In genomic region chrX:154598656-154599055, GRCh38 we compare ENCODE assay signal across 16 cellular contexts. TPM values are rescaled to one million over a fixed set of nuclear protein-coding genes. Genes with fewer than 3 reads are reported as not detected.
DNase-seq lines count a peak whose midpoint lies in the region; ATAC-seq, FAIRE-seq and TF ChIP-seq lines count a peak whose summit lies in the region.
"Had no signal": no experiment of that assay in that cellular context is flagged by ENCODE, and none has a peak within 500 bp of the region (broad histone marks: within the 10 kb centered on the region; RNA-seq: fewer than 3 reads in every experiment).

No MANE protein-coding gene starts in this region.

- H3K4me2 ChIP-seq in astrocyte (ENCODE audit: low read length) (no peak overlapping the region), hepatocyte (no peak overlapping the region)
- H3K4me2 ChIP-seq: BLaER1 had no signal

- no peak for TF ChIP-seq CTCF in natural killer cell (IDR thresholded peaks at IDR 0.05)
- no peak for TF ChIP-seq CTCF in astrocyte (IDR thresholded peaks at IDR 0.05; ENCODE audit: insufficient read depth, low read depth, low read length)
- no peak for TF ChIP-seq CTCF in osteocyte (IDR thresholded peaks at IDR 0.05)
- no peak for TF ChIP-seq CTCF in hepatocyte (IDR thresholded peaks at IDR 0.05; ENCODE audit: poor library complexity)

- no peak for ATAC-seq in natural killer cell treated with Interleukin-12 subunit alpha and Interleukin-12 subunit beta and Interleukin-15 and Interleukin-18, amount 100 ng/mL, for 72 hours
- ATAC-seq in natural killer cell = no peak

- WGBS in hepatocyte (ENCODE audit: low lambda C conversion rate, missing lambda C conversion rate) = 84% methylated on average over 6 of the region's 8 CpGs

- FAIRE-seq in astrocyte (lab: Jason Lieb, UNC) = no peak
- FAIRE-seq: H54 had no signal

- no peak overlapping the region for H3K9ac ChIP-seq in astrocyte (ENCODE audit: low read length)
- H3K9ac ChIP-seq: BLaER1, GM23248 had no signal

- peaks cover 0 to 2% of the 10 kb centered on the region in 2 donors for H3K27me3 Mint-ChIP-seq in natural killer cell treated with Interleukin-12 subunit alpha and Interleukin-12 subunit beta and Interleukin-15 and Interleukin-18, amount 100 ng/mL, for 72 hours
- H3K27me3 Mint-ChIP-seq in natural killer cell (ENCODE audit: low read depth in 2 of 2) = peaks cover 2 to 6% of the 10 kb centered on the region in 2 donors
- no peaks in the 10 kb centered on the region for H3K27me3 Mint-ChIP-seq in astrocyte (ENCODE audit: low read depth, unreplicated experiment)
- H3K27me3 Mint-ChIP-seq in osteocyte (ENCODE audit: unreplicated experiment) = no peaks in the 10 kb centered on the region

- intact Hi-C loops in natural killer cell (cut with micrococcal nuclease) = no loop called here

- H2AFZ ChIP-seq in astrocyte (ENCODE audit: low read depth, low read length) (no peak overlapping the region), hepatocyte (no peak overlapping the region)
- H2AFZ ChIP-seq: GM23248 had no signal

- no peaks in the 10 kb centered on the region for H3K36me3 ChIP-seq in astrocyte (ENCODE audit: insufficient read depth, low read length)
- H3K36me3 ChIP-seq in hepatocyte (replicated peaks; ENCODE audit: insufficient read depth, low read depth) = no peaks in the 10 kb centered on the region
- no peaks in the 10 kb centered on the region for H3K36me3 ChIP-seq in HAP-1 (replicated peaks)
- H3K36me3 ChIP-seq: BLaER1 had no signal

- no peaks in the 10 kb centered on the region for H3K27me3 ChIP-seq in astrocyte (ENCODE audit: insufficient read depth, low read length)
- no peaks in the 10 kb centered on the region for H3K27me3 ChIP-seq in hepatocyte
- 0 out of 2 replicates have a peak, but pooled peaks cover 2% of the 10 kb centered on the region for H3K27me3 ChIP-seq in HAP-1 (ENCODE audit: low read depth)

- H3K27ac Mint-ChIP-seq in natural killer cell treated with Interleukin-12 subunit alpha and Interleukin-12 subunit beta and Interleukin-15 and Interleukin-18, amount 100 ng/mL, for 72 hours = no peak overlapping the region
- H3K27ac Mint-ChIP-seq in natural killer cell (no peak overlapping the region), astrocyte (ENCODE audit: unreplicated experiment) (peak overlapping the region; percentile 89), osteocyte (ENCODE audit: unreplicated experiment) (no peak overlapping the region)

- no peak overlapping the region for H3K4me3 Mint-ChIP-seq in natural killer cell treated with Interleukin-12 subunit alpha and Interleukin-12 subunit beta and Interleukin-15 and Interleukin-18, amount 100 ng/mL, for 72 hours
- H3K4me3 Mint-ChIP-seq in natural killer cell = no peak overlapping the region
- H3K4me3 Mint-ChIP-seq in astrocyte (ENCODE audit: unreplicated experiment) = no peak overlapping the region
- no peak overlapping the region for H3K4me3 Mint-ChIP-seq in osteocyte (ENCODE audit: unreplicated experiment)
- H3K4me3 Mint-ChIP-seq: CD8-positive, alpha-beta memory T cell had no signal

- no peaks in the 10 kb centered on the region for H3K9me2 ChIP-seq in hepatocyte (replicated peaks; ENCODE audit: insufficient read depth)

- no peaks in the 10 kb centered on the region for H3K9me3 Mint-ChIP-seq in natural killer cell treated with Interleukin-12 subunit alpha and Interleukin-12 subunit beta and Interleukin-15 and Interleukin-18, amount 100 ng/mL, for 72 hours
- H3K9me3 Mint-ChIP-seq in natural killer cell = no peaks in the 10 kb centered on the region
- peaks cover 6% of the 10 kb centered on the region for H3K9me3 Mint-ChIP-seq in astrocyte (ENCODE audit: unreplicated experiment)
- peaks cover 6% of the 10 kb centered on the region for H3K9me3 Mint-ChIP-seq in osteocyte (ENCODE audit: unreplicated experiment)
- H3K9me3 Mint-ChIP-seq: CD8-positive, alpha-beta memory T cell had no signal

- H3K9me3 ChIP-seq in astrocyte (ENCODE audit: insufficient read depth, low read depth, low read length) (no peaks in the 10 kb centered on the region), hepatocyte (ENCODE audit: low read depth) (no peaks in the 10 kb centered on the region), HAP-1 (peaks cover 6% of the 10 kb centered on the region)
- H3K9me3 ChIP-seq: Caco-2 had no signal

- H3K4me1 Mint-ChIP-seq in natural killer cell treated with Interleukin-12 subunit alpha and Interleukin-12 subunit beta and Interleukin-15 and Interleukin-18, amount 100 ng/mL, for 72 hours (ENCODE audit: low read depth in 2 of 2) = peaks cover 6 to 10% of the 10 kb centered on the region in 2 donors
- peaks cover 19 to 26% of the 10 kb centered on the region in 2 donors for H3K4me1 Mint-ChIP-seq in natural killer cell
- peaks cover 30% of the 10 kb centered on the region for H3K4me1 Mint-ChIP-seq in astrocyte (ENCODE audit: low read depth, unreplicated experiment)
- H3K4me1 Mint-ChIP-seq in osteocyte (ENCODE audit: unreplicated experiment) = peaks cover 40% of the 10 kb centered on the region

- peak; percentile 10 for DNase-seq in natural killer cell treated with Interleukin-12 subunit alpha and Interleukin-12 subunit beta and Interleukin-15 and Interleukin-18, amount 100 ng/mL, for 72 hours (ENCODE audit: low spot score)
- DNase-seq in natural killer cell (no peak), astrocyte (ENCODE audit: low read depth) (no peak), osteocyte (ENCODE audit: extremely low spot score, unreplicated experiment) (peak; percentile 30), hepatocyte (ENCODE audit: low spot score) (no peak), HAP-1 (ENCODE audit: low spot score in 2 of 2) (no peak), NCI-H1105 treated with DMSO at 0.1 percent for 48 hours (lab: John Stamatoyannopoulos, UW) (no peak)
- DNase-seq: 8988T; AML-193; Caco-2; CD8-positive, alpha-beta memory T cell; DMS53; GF-D8; GM23248 had no signal

- in situ Hi-C loops in HAP-1 (cut with MboI; ENCODE audit: low sequenced_read_pairs) = loop anchor here (25.0 kb wide), 2 partner anchors 139 to 264 kb away; no protein-coding TSS in a partner anchor

- H3K4me1 ChIP-seq in astrocyte (ENCODE audit: insufficient read depth, low read length) (peaks cover 16% of the 10 kb centered on the region), hepatocyte (ENCODE audit: insufficient read depth) (no peaks in the 10 kb centered on the region), HAP-1 (peaks cover 14% of the 10 kb centered on the region)
- H3K4me1 ChIP-seq: Caco-2 had no signal

- H3K27ac ChIP-seq in astrocyte (ENCODE audit: low read depth, low read length) (no peak overlapping the region), hepatocyte (no peak overlapping the region)
- H3K27ac ChIP-seq: BLaER1, GM23248 had no signal

- H3K4me3 ChIP-seq in astrocyte (ENCODE audit: insufficient read depth, low read depth, low read length) (no peak overlapping the region), hepatocyte (no peak overlapping the region), HAP-1 (no peak overlapping the region)
- H3K4me3 ChIP-seq: BLaER1, GM23248 had no signal

- H3K36me3 Mint-ChIP-seq in natural killer cell treated with Interleukin-12 subunit alpha and Interleukin-12 subunit beta and Interleukin-15 and Interleukin-18, amount 100 ng/mL, for 72 hours = no peaks in the 10 kb centered on the region
- H3K36me3 Mint-ChIP-seq in natural killer cell = no peaks in the 10 kb centered on the region
- H3K36me3 Mint-ChIP-seq in astrocyte (ENCODE audit: low read depth, unreplicated experiment) = no peaks in the 10 kb centered on the region
- no peaks in the 10 kb centered on the region for H3K36me3 Mint-ChIP-seq in osteocyte (ENCODE audit: unreplicated experiment)
- H3K36me3 Mint-ChIP-seq: CD8-positive, alpha-beta memory T cell had no signal

- no peaks in the 10 kb centered on the region for H3K79me2 ChIP-seq in astrocyte (ENCODE audit: insufficient read depth, low read length)
- H3K79me2 ChIP-seq in hepatocyte = no peaks in the 10 kb centered on the region

- no peaks in the 10 kb centered on the region for H4K20me1 ChIP-seq in astrocyte (ENCODE audit: insufficient read depth, low read length)
- no peaks in the 10 kb centered on the region for H4K20me1 ChIP-seq in hepatocyte (ENCODE audit: insufficient read depth, poor library complexity, severe bottlenecking)
- H4K20me1 ChIP-seq: BLaER1 had no signal

RNA-seq across cellular contexts. Expression of gene CTAG1A, which starts 13.7 kb away (rescaled TPM):
- not detected for total RNA-seq in natural killer cell treated with Interleukin-12 subunit alpha and Interleukin-12 subunit beta and Interleukin-15 and Interleukin-18, amount 100 ng/mL, for 72 hours
- total RNA-seq in natural killer cell (not detected), astrocyte (not detected in 2 replicates), osteocyte (not detected in 2 replicates), hepatocyte (not detected in 2 replicates)
- polyA plus RNA-seq in hepatocyte = not detected in 2 replicates
- total RNA-seq: Caco-2; CD8-positive, alpha-beta memory T cell; GM23248 had no signal
- polyA plus RNA-seq: CD8-positive, alpha-beta memory T cell; GM23248 had no signal

RNA-seq across cellular contexts. Expression of gene CTAG1B, which starts 20.4 kb away (rescaled TPM):
- total RNA-seq in natural killer cell treated with Interleukin-12 subunit alpha and Interleukin-12 subunit beta and Interleukin-15 and Interleukin-18, amount 100 ng/mL, for 72 hours = not detected
- total RNA-seq in natural killer cell = not detected
- total RNA-seq in astrocyte = not detected in 2 replicates
- not detected in 2 replicates for total RNA-seq in osteocyte
- total RNA-seq in hepatocyte = not detected in 2 replicates
- polyA plus RNA-seq in hepatocyte = not detected in 2 replicates
- total RNA-seq: Caco-2; CD8-positive, alpha-beta memory T cell; GM23248 had no signal
- polyA plus RNA-seq: CD8-positive, alpha-beta memory T cell; GM23248 had no signal

RNA-seq across cellular contexts. Expression of gene IKBKG, which starts 51.2 kb away (rescaled TPM):
- total RNA-seq in natural killer cell treated with Interleukin-12 subunit alpha and Interleukin-12 subunit beta and Interleukin-15 and Interleukin-18, amount 100 ng/mL, for 72 hours = 10 to 100 TPM; 55.6 to 61.1 TPM
- total RNA-seq in natural killer cell = 10 to 100 TPM; 64.8 to 84.6 (median 84.1) TPM
- total RNA-seq in astrocyte = 21.4 and 22.3 TPM in 2 replicates
- total RNA-seq in osteocyte = 23.6 and 25.0 TPM in 2 replicates
- 19.7 and 21.4 TPM in 2 replicates for total RNA-seq in hepatocyte
- 30.7 and 32.9 TPM in 2 replicates for polyA plus RNA-seq in hepatocyte

RNA-seq across cellular contexts. Expression of gene G6PD, which starts 52.0 kb away (rescaled TPM):
- 100 to 1,000 TPM; 115 to 227 TPM for total RNA-seq in natural killer cell treated with Interleukin-12 subunit alpha and Interleukin-12 subunit beta and Interleukin-15 and Interleukin-18, amount 100 ng/mL, for 72 hours
- 100 to 1,000 TPM; 184 to 220 (median 197) TPM for total RNA-seq in natural killer cell
- 54.1 and 62.8 TPM in 2 replicates for total RNA-seq in astrocyte
- 103 and 108 TPM in 2 replicates for total RNA-seq in osteocyte
- 24.8 and 26.2 TPM in 2 replicates for total RNA-seq in hepatocyte
- polyA plus RNA-seq in hepatocyte = 9.8 and 12.8 TPM in 2 replicates

RNA-seq across cellular contexts. Expression of gene CTAG2, which starts 54.7 kb away (rescaled TPM):
- not detected for total RNA-seq in natural killer cell treated with Interleukin-12 subunit alpha and Interleukin-12 subunit beta and Interleukin-15 and Interleukin-18, amount 100 ng/mL, for 72 hours
- not detected for total RNA-seq in natural killer cell
- total RNA-seq in astrocyte = not detected in 2 replicates
- not detected in 2 replicates for total RNA-seq in osteocyte
- not detected in 2 replicates for total RNA-seq in hepatocyte
- polyA plus RNA-seq in hepatocyte = not detected in 2 replicates
- total RNA-seq: Caco-2, GM23248 had no signal
- polyA plus RNA-seq: CD8-positive, alpha-beta memory T cell; GM23248 had no signal

Comparison
In these comparisons a context has a peak if more than half of its experiments do, and no peak if none do; other contexts are left out.
1. DNase-seq: peak in natural killer cell treated with Interleukin-12 subunit alpha and Interleukin-12 subunit beta and Interleukin-15 and Interleukin-18, amount 100 ng/mL, for 72 hours (single experiment) and osteocyte (single experiment); none in natural killer cell (single experiment), astrocyte (single experiment), hepatocyte (single experiment), HAP-1 (0 of 2) and NCI-H1105 treated with DMSO at 0.1 percent for 48 hours (single experiment).